In genomic region chr19:8148410-8149231, GRCh38 we compare ENCODE assay signal across 9 cellular contexts. TPM values are rescaled to one million over a fixed set of nuclear protein-coding genes. Genes with fewer than 3 reads are reported as not detected.
DNase-seq lines count a peak whose midpoint lies in the region; ATAC-seq and TF ChIP-seq lines count a peak whose summit lies in the region.
"Had no signal": no experiment of that assay in that cellular context is flagged by ENCODE, and none has a peak within 500 bp of the region (broad histone marks: within the 10 kb centered on the region; RNA-seq: fewer than 3 reads in every experiment).

No MANE protein-coding gene starts in this region.

- 22% methylated on average over 16 of the region's 46 CpGs for WGBS in SK-N-SH (ENCODE audit: low lambda C conversion rate)
- 4% methylated on average over 19 to 22 of the region's 46 CpGs for WGBS in thyroid gland, 2 donors

- intact Hi-C loops in thyroid gland (cut with DNase I), result no loop called here

- no peaks in the 10 kb centered on the region for H3K79me2 ChIP-seq in SK-N-SH (ENCODE audit: insufficient read depth)

- peaks cover 6% of the 10 kb centered on the region for H3K4me1 Mint-ChIP-seq in activated naive CD4-positive, alpha-beta T cell treated with anti-CD3 and anti-CD28 coated beads, Interleukin-2, amount 10 ng/mL, durations not matched to agents 7 days and 5 days

- POLR2A ChIA-PET in SK-N-SH (lab: Yijun Ruan, JAX), result interaction anchor here (0.6 kb wide), 1 partner anchor 219 kb away, joined by 4 read pairs; no protein-coding TSS in a partner anchor

- no peak for TF ChIP-seq CTCF in SK-N-SH (IDR thresholded peaks at IDR 0.05)
- TF ChIP-seq CTCF in thyroid gland (IDR thresholded peaks at IDR 0.05), result no peak
- no peak for TF ChIP-seq CTCF in GM10266 (IDR thresholded peaks at IDR 0.05; ENCODE audit: control insufficient read depth, insufficient read depth, low read depth, missing control alignments)

- no peak for TF ChIP-seq RAD21 in SK-N-SH (IDR thresholded peaks at IDR 0.05; ENCODE audit: low read length)

- peak overlapping the region in 1 of 2 experiments; percentile 19; a peak in 1 of 4 replicates for H3K4me3 ChIP-seq in SK-N-SH (ENCODE audit: low read depth in 2 of 2, low read length in 1 of 2)
- H3K4me3 ChIP-seq in iPS-18c (ENCODE audit: insufficient read depth, low read depth, low read length), result peak overlapping the region; percentile 65
- H3K4me3 ChIP-seq in thyroid gland (replicated peaks in 1 of 3), result peak overlapping the region in 1 of 3 donors; percentile 16
- H3K4me3 ChIP-seq: SJCRH30 had no signal

- no peak overlapping the region for H3K4me2 ChIP-seq in SK-N-SH

- H3K4me1 ChIP-seq in SK-N-SH (ENCODE audit: control insufficient read depth in 1 of 2, insufficient read depth in 2 of 2, low read depth in 1 of 2, low read length in 1 of 2) (no peaks in the 10 kb centered on the region; a peak in 1 of 4 replicates), thyroid gland (peaks cover 20 to 30% of the 10 kb centered on the region in 2 donors)
- H3K4me1 ChIP-seq: SJCRH30 had no signal

- DNase-seq in activated naive CD4-positive, alpha-beta T cell treated with anti-CD3 and anti-CD28 coated beads, Interleukin-2, amount 10 ng/mL, durations not matched to agents 7 days and 5 days, result peak; percentile 21
- no peak for DNase-seq in activated naive CD4-positive, alpha-beta T cell treated with anti-CD3 and anti-CD28 coated beads, Interleukin-2, amount 50 U/mL, for 16 hours
- DNase-seq in SK-N-SH (peak; percentile 62), thyroid gland (peak; percentile 67 to 86), GM10266 (ENCODE audit: extremely low spot score) (no peak), NOMO-1 treated with dmso at 0.1 percent for 144 hours (lab: John Stamatoyannopoulos, UW; ENCODE audit: unreplicated experiment) (no peak)

- H3K4me3 Mint-ChIP-seq in activated naive CD4-positive, alpha-beta T cell treated with anti-CD3 and anti-CD28 coated beads, Interleukin-2, amount 10 ng/mL, durations not matched to agents 7 days and 5 days, result no peak overlapping the region

- no peaks in the 10 kb centered on the region for H3K9me2 ChIP-seq in SK-N-SH

- H3K36me3 Mint-ChIP-seq in activated naive CD4-positive, alpha-beta T cell treated with anti-CD3 and anti-CD28 coated beads, Interleukin-2, amount 10 ng/mL, durations not matched to agents 7 days and 5 days, result no peaks in the 10 kb centered on the region

- no peak for TF ChIP-seq POLR2A in thyroid gland (IDR thresholded peaks at IDR 0.05)

- no peaks in the 10 kb centered on the region for H3F3A ChIP-seq in SK-N-SH (replicated peaks; ENCODE audit: insufficient read depth)

- H3K27me3 Mint-ChIP-seq in activated naive CD4-positive, alpha-beta T cell treated with anti-CD3 and anti-CD28 coated beads, Interleukin-2, amount 10 ng/mL, durations not matched to agents 7 days and 5 days, result peaks cover 94% of the 10 kb centered on the region

- H3K36me3 ChIP-seq in SK-N-SH (replicated peaks in 1 of 2; ENCODE audit: control insufficient read depth in 1 of 2, insufficient read depth in 2 of 2, low read length in 1 of 2) (no peaks in the 10 kb centered on the region), thyroid gland (no peaks in the 10 kb centered on the region)
- H3K36me3 ChIP-seq: SJCRH30 had no signal

- peaks cover 44% of the 10 kb centered on the region for H3K27me3 ChIP-seq in SK-N-SH (ENCODE audit: insufficient read depth)
- H3K27me3 ChIP-seq in thyroid gland, result no peaks in the 10 kb centered on the region

- H2AFZ ChIP-seq in SK-N-SH (ENCODE audit: low read depth), result no peak overlapping the region

- no peaks in the 10 kb centered on the region for H4K20me1 ChIP-seq in SK-N-SH (ENCODE audit: insufficient read depth)

- TF ChIP-seq EP300 in SK-N-SH (IDR thresholded peaks at IDR 0.05; ENCODE audit: borderline replicate concordance in 1 of 2, low read depth in 1 of 2, low read length in 1 of 2), result no peak

- CTCF ChIA-PET in activated naive CD4-positive, alpha-beta T cell treated with anti-CD3 and anti-CD28 coated beads, Interleukin-2, amount 10 ng/mL, durations not matched to agents 7 days and 5 days (lab: Charles Lee), result no interaction called here
- CTCF ChIA-PET in SK-N-SH (lab: Yijun Ruan, JAX), result interaction anchor here (1.0 to 2.2 kb wide), 3 partner anchors 10 to 74 kb away, joined by 3 to 6 read pairs (median 5); no protein-coding TSS in a partner anchor

- no peak overlapping the region for H3K27ac Mint-ChIP-seq in activated naive CD4-positive, alpha-beta T cell treated with anti-CD3 and anti-CD28 coated beads, Interleukin-2, amount 10 ng/mL, durations not matched to agents 7 days and 5 days

- H3K9me3 Mint-ChIP-seq in activated naive CD4-positive, alpha-beta T cell treated with anti-CD3 and anti-CD28 coated beads, Interleukin-2, amount 10 ng/mL, durations not matched to agents 7 days and 5 days, result no peaks in the 10 kb centered on the region

- no peaks in the 10 kb centered on the region for H3K9me3 ChIP-seq in SK-N-SH
- no peaks in the 10 kb centered on the region for H3K9me3 ChIP-seq in iPS-18c (ENCODE audit: control insufficient read depth, insufficient read depth, low read length)
- H3K9me3 ChIP-seq in thyroid gland, result no peaks in the 10 kb centered on the region
- H3K9me3 ChIP-seq: SJCRH30 had no signal

- no peak overlapping the region for H3K9ac ChIP-seq in SK-N-SH

- ATAC-seq in HG03159 (IDR thresholded peaks at IDR 0.05; ENCODE audit: unreplicated experiment), result no peak

- H3K27ac ChIP-seq in SK-N-SH (ENCODE audit: low read depth in 2 of 2, low read length in 1 of 2) (no peak overlapping the region), thyroid gland (peak overlapping the region in 1 of 3 donors; percentile 1)
- H3K27ac ChIP-seq: SJCRH30 had no signal

TF ChIP-seq in SK-N-SH, 30 proteins besides CTCF, POLR2A, EP300 and RAD21 (continues in another document):
- no peak for TF ChIP-seq SMC3 (IDR thresholded peaks at IDR 0.05; ENCODE audit: low read depth, low read length)
- TF ChIP-seq RXRA (IDR thresholded peaks at IDR 0.05; ENCODE audit: borderline replicate concordance, low read depth), result no peak
- no peak for TF ChIP-seq MXI1 (IDR thresholded peaks at IDR 0.05; ENCODE audit: low read depth, low read length)
- no peak for TF ChIP-seq NFIC (IDR thresholded peaks at IDR 0.05; ENCODE audit: borderline replicate concordance)
- TF ChIP-seq IRF3 (IDR thresholded peaks at IDR 0.05; ENCODE audit: low read depth, low read length), result no peak
- no peak for TF ChIP-seq GATA2 (CRISPR knock-in tag; IDR thresholded peaks at IDR 0.05)
- TF ChIP-seq REST (IDR thresholded peaks at IDR 0.05; ENCODE audit: low read depth, low read length), result no peak
- no peak for TF ChIP-seq TEAD4 (IDR thresholded peaks at IDR 0.05; ENCODE audit: borderline replicate concordance, insufficient read depth)
- TF ChIP-seq MAX (IDR thresholded peaks at IDR 0.05; ENCODE audit: low read depth), result no peak
- no peak for TF ChIP-seq RFX5 (IDR thresholded peaks at IDR 0.05; ENCODE audit: low read length)
- TF ChIP-seq TCF12 (IDR thresholded peaks at IDR 0.05), result no peak
- no peak for TF ChIP-seq FOSL2 (IDR thresholded peaks at IDR 0.05; ENCODE audit: borderline replicate concordance, low read depth)
- TF ChIP-seq NRF1 (IDR thresholded peaks at IDR 0.05; ENCODE audit: low read depth, low read length), result no peak
- no peak for TF ChIP-seq EZH2phosphoT487 (IDR thresholded peaks at IDR 0.05; ENCODE audit: borderline replicate concordance, low read depth)
- no peak for TF ChIP-seq SIN3A (IDR thresholded peaks at IDR 0.05; ENCODE audit: borderline replicate concordance, low read depth, low read length)

RNA-seq across cellular contexts. Expression of gene FBN3, which starts 0.8 kb away (rescaled TPM):
- not detected in 2 replicates for polyA plus RNA-seq in SK-N-SH (2012; rRNA removed)
- polyA plus RNA-seq in SK-N-SH (2012; cell fraction: cytosol; rRNA removed), result not detected in 2 replicates
- polyA plus RNA-seq in SK-N-SH (2012; cell fraction: nucleus; rRNA removed), result 0.04 and 0.20 TPM in 2 replicates
- total RNA-seq in thyroid gland, result 1 to 10 TPM in 3 of 4 donors, under 1 TPM in 1; 0.13 to 8.7 (median 2.5) TPM

Comparison
In these comparisons a context has a peak if more than half of its experiments do, and no peak if none do; other contexts are left out.
1. DNase-seq: peak in activated naive CD4-positive, alpha-beta T cell treated with anti-CD3 and anti-CD28 coated beads, Interleukin-2, amount 10 ng/mL, durations not matched to agents 7 days and 5 days (single experiment), SK-N-SH (single experiment) and thyroid gland (2 of 2); none in activated naive CD4-positive, alpha-beta T cell treated with anti-CD3 and anti-CD28 coated beads, Interleukin-2, amount 50 U/mL, for 16 hours (single experiment), GM10266 (single experiment) and NOMO-1 treated with dmso at 0.1 percent for 144 hours (single experiment).